25 cellular contexts compared by ENCODE assay signal in the genomic region with DNA sequence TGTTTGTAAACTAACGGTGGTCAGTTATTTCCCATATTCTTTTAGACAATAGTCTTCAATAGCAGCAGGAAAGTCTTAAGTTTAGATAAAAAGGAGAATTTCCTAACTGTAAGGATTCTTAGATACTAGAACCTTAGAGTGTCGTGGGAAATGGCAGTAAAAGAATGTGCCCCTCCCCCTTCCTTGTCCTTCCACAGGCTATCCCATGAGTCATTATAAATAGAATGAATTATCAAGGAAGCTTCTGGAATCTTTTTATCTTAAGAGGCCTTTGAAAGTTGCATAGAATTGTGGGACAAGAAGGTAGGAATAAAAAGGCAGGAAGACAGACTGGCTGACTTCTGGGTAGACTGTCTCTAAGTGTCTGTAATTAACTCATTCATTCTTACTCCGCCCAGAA.
DNase-seq lines count a peak whose midpoint lies in the region; ATAC-seq and TF ChIP-seq lines count a peak whose summit lies in the region.
"Had no signal": no experiment of that assay in that cellular context is flagged by ENCODE, and none has a peak within 500 bp of the region (broad histone marks: within the 10 kb centered on the region; RNA-seq: fewer than 3 reads in every experiment).

No MANE protein-coding gene starts in this region.

- H3K4me3 ChIP-seq in cardiac muscle cell (no peak overlapping the region), choroid plexus epithelial cell (ENCODE audit: low read depth, low read length) (no peak overlapping the region)
- H3K4me3 ChIP-seq: K562, sigmoid colon, suprapubic skin had no signal

- no peaks in the 10 kb centered on the region for H3K27me3 ChIP-seq in cardiac muscle cell

- ATAC-seq in HG02870 (IDR thresholded peaks at IDR 0.05; ENCODE audit: unreplicated experiment) (no peak), HG03095 (IDR thresholded peaks at IDR 0.05; ENCODE audit: unreplicated experiment) (no peak)
- ATAC-seq: K562; left lobe of liver; stimulated activated memory B cell treated with anti-CD40 and anti-IgM and Interleukin-4, amounts not matched to agents 10 μg/mL and 1 μg/mL and 100 μg/mL, for 72 hours; T-helper 17 cell had no signal

- H3K4me1 ChIP-seq in cardiac muscle cell (ENCODE audit: low read depth) = peaks cover 11% of the 10 kb centered on the region
- H3K4me1 ChIP-seq: sigmoid colon, suprapubic skin had no signal

- peak overlapping the region; percentile 2 for H3K27ac ChIP-seq in cardiac muscle cell
- H3K27ac ChIP-seq: 22Rv1, sigmoid colon, suprapubic skin had no signal

- intact Hi-C loops in cardiac septum (cut with DNase I) = no loop called here

- no peaks in the 10 kb centered on the region for H3K36me3 ChIP-seq in cardiac muscle cell
- H3K36me3 ChIP-seq: sigmoid colon, suprapubic skin had no signal

- no peaks in the 10 kb centered on the region for H3K9me3 ChIP-seq in cardiac muscle cell (ENCODE audit: low read depth)
- H3K9me3 ChIP-seq: sigmoid colon, suprapubic skin had no signal

- TF ChIP-seq CTCF in cardiac muscle cell (IDR thresholded peaks at IDR 0.05; ENCODE audit: low read depth, low read length) = no peak
- TF ChIP-seq CTCF in choroid plexus epithelial cell (conservative IDR thresholded peaks at IDR 0.05; ENCODE audit: low read depth, low read length) = no peak

- DNase-seq in cardiac muscle cell (ENCODE audit: low read depth in 1 of 2, low spot score in 1 of 2) (peak; percentile 41 to 42), cardiac septum (ENCODE audit: low spot score) (no peak), choroid plexus epithelial cell (ENCODE audit: low read depth) (peak; percentile 15), kidney glomerular epithelial cell (lab: John Stamatoyannopoulos, UW) (peak; percentile 9), NCI-H2196 treated with DMSO at 0.1 percent for 48 hours (lab: John Stamatoyannopoulos, UW; ENCODE audit: unreplicated experiment) (no peak), cortex of kidney (lab: John Stamatoyannopoulos, UW) (no peak)
- DNase-seq: activated CD4-positive, alpha-beta T cell treated with anti-CD3 and anti-CD28 coated beads for 4 hours; activated CD8-positive, alpha-beta memory T cell treated with anti-CD3 and anti-CD28 coated beads for 24 hours; activated gamma-delta T cell; CD4-positive, CD25-positive, alpha-beta regulatory T cell; effector CD8-positive, alpha-beta T cell; NCI-H1417; NCI-H2029 treated with DMSO at 0.1 percent for 48 hours; NCI-H345; NCI-H774; sigmoid colon; stimulated activated CD4-positive, alpha-beta T cell treated with anti-CD3 and anti-CD28 coated beads, Interleukin-4, amount 100 ng/mL, for 4 hours; T-helper 17 cell had no signal

Comparison
In these comparisons a context has a peak if more than half of its experiments do, and no peak if none do; other contexts are left out.
1. DNase-seq: peak in cardiac muscle cell (2 of 2), choroid plexus epithelial cell (single experiment) and kidney glomerular epithelial cell (single experiment); none in cardiac septum (single experiment), NCI-H2196 treated with DMSO at 0.1 percent for 48 hours (single experiment) and cortex of kidney (single experiment).